ENCODE assay signal across 17 cellular contexts in genomic region chr11:26112190-26112715, GRCh38.
A peak's percentile ranks its signal among the peaks of the same experiment; 100 is the strongest.
DNase-seq lines count a peak whose midpoint lies in the region; ATAC-seq, FAIRE-seq and TF ChIP-seq lines count a peak whose summit lies in the region.
"Had no signal": no experiment of that assay in that cellular context is flagged by ENCODE, and none has a peak within 500 bp of the region (broad histone marks: within the 10 kb centered on the region; RNA-seq: fewer than 3 reads in every experiment).

No MANE protein-coding gene starts in this region.

- H3K9ac ChIP-seq in HepG2 (ENCODE audit: insufficient read depth, low read depth, low read length) (no peak overlapping the region), Karpas-422 (ENCODE audit: low read length) (no peak overlapping the region)
- H3K9ac ChIP-seq: SK-N-SH had no signal

- no peaks in the 10 kb centered on the region for H3K4me1 ChIP-seq in HepG2 (ENCODE audit: insufficient read depth, low read length)
- H3K4me1 ChIP-seq in right lobe of liver, result no peaks in the 10 kb centered on the region
- H3K4me1 ChIP-seq in Karpas-422 (ENCODE audit: low read length), result peaks cover 20% of the 10 kb centered on the region
- H3K4me1 ChIP-seq in OCI-LY7 (ENCODE audit: insufficient read depth, low read length, poor library complexity, severe bottlenecking), result peaks cover 41% of the 10 kb centered on the region

- no peaks in the 10 kb centered on the region for H3K27me3 ChIP-seq in HepG2 (ENCODE audit: control insufficient read depth in 1 of 2, insufficient read depth in 2 of 2, low read length in 2 of 2)
- no peaks in the 10 kb centered on the region for H3K27me3 ChIP-seq in right lobe of liver
- no peaks in the 10 kb centered on the region for H3K27me3 ChIP-seq in Karpas-422 (ENCODE audit: low read length)

- H3K36me3 ChIP-seq in HepG2 (replicated peaks in 1 of 2; ENCODE audit: control insufficient read depth in 1 of 2, insufficient read depth in 2 of 2, low read length in 2 of 2), result no peaks in the 10 kb centered on the region
- no peaks in the 10 kb centered on the region for H3K36me3 ChIP-seq in right lobe of liver
- 0 out of 2 replicates have a peak, but pooled peaks cover 3% of the 10 kb centered on the region for H3K36me3 ChIP-seq in Karpas-422 (ENCODE audit: insufficient read depth, low read length)
- H3K36me3 ChIP-seq in OCI-LY7 (ENCODE audit: insufficient read depth, low read length), result peaks cover 33% of the 10 kb centered on the region

- H3K79me2 ChIP-seq in HepG2 (ENCODE audit: insufficient read depth, low read length) (no peaks in the 10 kb centered on the region), Karpas-422 (ENCODE audit: low read length) (no peaks in the 10 kb centered on the region), OCI-LY7 (ENCODE audit: insufficient read depth, low read depth, low read length) (no peaks in the 10 kb centered on the region)

- 0 out of 2 replicates have a peak, but pooled peaks cover 8% of the 10 kb centered on the region for H3K9me3 ChIP-seq in HepG2 (ENCODE audit: low read length)
- no peaks in the 10 kb centered on the region for H3K9me3 ChIP-seq in right lobe of liver
- H3K9me3 ChIP-seq in Karpas-422 (ENCODE audit: low read length), result no peaks in the 10 kb centered on the region
- peaks cover 32% of the 10 kb centered on the region; the same call in 1 of the 2 replicates for H3K9me3 ChIP-seq in OCI-LY7 (ENCODE audit: low read length)
- H3K9me3 ChIP-seq: SK-N-SH had no signal

- no peak for FAIRE-seq in HepG2 (lab: Jason Lieb, UNC)

- POLR2A ChIA-PET in HepG2 (lab: Yijun Ruan, JAX) (no interaction called here), OCI-LY7 (lab: Charles Lee) (interaction anchor here (0.6 to 1.6 kb wide), 5 partner anchors 10 to 58 kb away, joined by 3 to 6 read pairs (median 3); no protein-coding TSS in a partner anchor)

- in situ Hi-C loops in HepG2 (cut with HindIII; ENCODE audit: extremely low pct_ligation_motif_present, low pct_unique_long_range_greater_than_20kb), result no loop called here

- H3K27ac ChIP-seq in HepG2 (ENCODE audit: extremely low read length, insufficient read depth, low read length), result no peak overlapping the region
- no peak overlapping the region for H3K27ac ChIP-seq in right lobe of liver
- H3K27ac ChIP-seq in Karpas-422 (ENCODE audit: low read length), result no peak overlapping the region
- peak overlapping the region; percentile 74 for H3K27ac ChIP-seq in OCI-LY7 (ENCODE audit: low read depth, low read length, poor library complexity, severe bottlenecking)
- H3K27ac ChIP-seq: 22Rv1 had no signal

- H2AFZ ChIP-seq in HepG2 (ENCODE audit: low read length) (no peak overlapping the region), Karpas-422 (ENCODE audit: low read length) (0 out of 2 replicates have a peak overlapping the region, but pooled peaks have one; percentile 36), OCI-LY7 (ENCODE audit: low read length) (peak overlapping the region; percentile 92)

- H3K9me2 ChIP-seq in Karpas-422 (replicated peaks; ENCODE audit: insufficient read depth, low read length) (no peaks in the 10 kb centered on the region), OCI-LY7 (ENCODE audit: insufficient read depth, low read length) (no peaks in the 10 kb centered on the region)
- H3K9me2 ChIP-seq: SK-N-SH had no signal

- BruUV-seq in HepG2 (replicated peaks; lab: Mats Ljungman, UMichigan) (no TSS peak), OCI-LY7 (replicated peaks; lab: Mats Ljungman, UMichigan) (no TSS peak)

- intact Hi-C loops in HepG2 (cut with micrococcal nuclease; ENCODE audit: unreplicated experiment), result no loop called here
- intact Hi-C loops in right lobe of liver (cut with DNase I), result no loop called here
- intact Hi-C loops in OCI-LY7 (cut with micrococcal nuclease; ENCODE audit: unreplicated experiment), result no loop called here

- no peak overlapping the region for H3K4me2 ChIP-seq in HepG2 (ENCODE audit: low read depth, low read length)
- H3K4me2 ChIP-seq in Karpas-422 (ENCODE audit: low read depth, low read length, poor library complexity, severe bottlenecking), result no peak overlapping the region
- peak overlapping the region; percentile 41 for H3K4me2 ChIP-seq in OCI-LY7 (ENCODE audit: low read length)
- H3K4me2 ChIP-seq: SK-N-SH had no signal

- ATAC-seq in HepG2, result no peak
- ATAC-seq in right lobe of liver, result no peak
- ATAC-seq in HG03139 (IDR thresholded peaks at IDR 0.05; ENCODE audit: unreplicated experiment), result no peak
- no peak for ATAC-seq in GM18502 (IDR thresholded peaks at IDR 0.05; ENCODE audit: poor library complexity, unreplicated experiment)
- ATAC-seq in GM21723 (IDR thresholded peaks at IDR 0.05; ENCODE audit: unreplicated experiment), result no peak
- ATAC-seq: PC-3, T-helper 17 cell had no signal

- TF ChIP-seq RAD21 in HepG2 (CRISPR knock-in tag; IDR thresholded peaks at IDR 0.05), result no peak

- no peaks in the 10 kb centered on the region for H4K20me1 ChIP-seq in HepG2 (ENCODE audit: insufficient read depth, low read length)
- H4K20me1 ChIP-seq in Karpas-422 (ENCODE audit: insufficient read depth, low read depth, low read length), result no peaks in the 10 kb centered on the region
- no peaks in the 10 kb centered on the region for H4K20me1 ChIP-seq in OCI-LY7 (ENCODE audit: insufficient read depth, low read length)

- TF ChIP-seq EP300 in HepG2 (IDR thresholded peaks at IDR 0.05; ENCODE audit: low read depth in 2 of 2, low read length in 2 of 2) (no peak), HepG2 (CRISPR knock-in tag; IDR thresholded peaks at IDR 0.05; ENCODE audit: borderline replicate concordance) (no peak)

- DNase-seq in HepG2 (ENCODE audit: low spot score), result no peak
- DNase-seq in right lobe of liver, result no peak
- DNase-seq in Karpas-422, result no peak
- peak; percentile 68 for DNase-seq in OCI-LY7 (ENCODE audit: low spot score)
- no peak for DNase-seq in retina
- DNase-seq: ACHN, Calu3, DMS153, H9, NCI-H2029, PC-3, SK-N-SH, T-helper 17 cell had no signal

- TF ChIP-seq POLR2A in HepG2 (IDR thresholded peaks at IDR 0.05; ENCODE audit: insufficient read depth in 1 of 2, low read depth in 2 of 2, low read length in 2 of 2) (no peak), right lobe of liver (IDR thresholded peaks at IDR 0.05) (no peak)

- CTCF ChIA-PET in HepG2 (lab: Yijun Ruan, JAX; ENCODE audit: low intra/inter-chr PET ratio, low total read pairs), result no interaction called here
- CTCF ChIA-PET in OCI-LY7 (lab: Charles Lee; ENCODE audit: unreplicated experiment), result no interaction called here

- TF ChIP-seq CTCF in HepG2 (CRISPR knock-in tag; IDR thresholded peaks at IDR 0.05) (no peak), right lobe of liver (IDR thresholded peaks at IDR 0.05) (no peak), OCI-LY7 (conservative IDR thresholded peaks at IDR 0.05; ENCODE audit: low read length) (no peak)

- H3K4me3 ChIP-seq in HepG2 (replicated peaks in 1 of 3; ENCODE audit: insufficient read depth in 1 of 3, low read depth in 2 of 3, low read length in 3 of 3), result no peak overlapping the region
- H3K4me3 ChIP-seq in right lobe of liver, result no peak overlapping the region
- H3K4me3 ChIP-seq in Karpas-422 (ENCODE audit: low read length), result no peak overlapping the region
- H3K4me3 ChIP-seq in OCI-LY7 (ENCODE audit: low read depth, low read length, poor library complexity, severe bottlenecking), result peak overlapping the region; percentile 30

TF ChIP-seq in HepG2, 621 proteins besides CTCF, POLR2A, EP300 and RAD21:
- no peak for TF ChIP-seq PTBP1 (IDR thresholded peaks at IDR 0.05; ENCODE audit: low read depth, low read length, poor library complexity, severe bottlenecking)
- no peak for TF ChIP-seq FOXC1 (CRISPR knock-in tag; IDR thresholded peaks at IDR 0.05; ENCODE audit: borderline replicate concordance)
- TF ChIP-seq ZNF331 (CRISPR knock-in tag; IDR thresholded peaks at IDR 0.05), result no peak
- no peak for TF ChIP-seq ZNF496 (CRISPR knock-in tag; IDR thresholded peaks at IDR 0.05; ENCODE audit: insufficient replicate concordance)
- no peak for TF ChIP-seq GLMP (CRISPR knock-in tag; IDR thresholded peaks at IDR 0.05; ENCODE audit: borderline replicate concordance)
- TF ChIP-seq MAFK (conservative IDR thresholded peaks at IDR 0.05 in 1 of 2, IDR thresholded peaks at IDR 0.05 in 1 of 2; ENCODE audit: low read length in 2 of 2), result peak; percentile 97 to 99
- no peak for TF ChIP-seq CC2D1A (CRISPR knock-in tag; IDR thresholded peaks at IDR 0.05)
- TF ChIP-seq MAFF (IDR thresholded peaks at IDR 0.05; ENCODE audit: low read depth, low read length), result peak; percentile 99
- TF ChIP-seq BRD4 (CRISPR knock-in tag; IDR thresholded peaks at IDR 0.05), result no peak
